In the genomic region with DNA sequence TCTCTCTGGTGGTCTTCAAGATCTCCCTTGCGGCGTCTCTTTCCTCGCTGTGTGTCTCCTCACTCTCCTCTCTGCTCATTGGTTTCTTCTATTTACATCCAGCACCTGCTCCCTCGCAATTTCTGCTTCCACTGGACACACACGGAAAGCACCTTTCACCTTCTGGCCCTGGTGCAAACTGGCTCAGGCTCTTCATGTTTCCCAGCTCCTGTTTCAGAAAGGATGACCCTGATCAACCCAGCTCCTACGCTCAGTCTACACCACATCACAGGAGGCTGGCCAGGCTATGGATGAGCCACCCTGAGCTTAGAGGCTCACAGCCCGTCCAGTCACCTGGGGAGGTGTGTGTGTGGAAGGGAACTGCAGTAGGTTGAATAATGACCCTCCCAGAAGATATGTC, we compare ENCODE assay signal across 16 cellular contexts.
A peak's percentile ranks its signal among the peaks of the same experiment; 100 is the strongest.
DNase-seq lines count a peak whose midpoint lies in the region; ATAC-seq, FAIRE-seq and TF ChIP-seq lines count a peak whose summit lies in the region.
"Had no signal": no experiment of that assay in that cellular context is flagged by ENCODE, and none has a peak within 500 bp of the region (broad histone marks: within the 10 kb centered on the region; RNA-seq: fewer than 3 reads in every experiment).

No MANE protein-coding gene starts in this region.

- peaks cover 24% of the 10 kb centered on the region for H3K4me1 Mint-ChIP-seq in Calu3 (ENCODE audit: low read depth, unreplicated experiment)
- peaks cover 4% of the 10 kb centered on the region for H3K4me1 Mint-ChIP-seq in memory B cell
- no peaks in the 10 kb centered on the region for H3K4me1 Mint-ChIP-seq in progenitor cell of endocrine pancreas (ENCODE audit: low read depth)

- H3K27me3 ChIP-seq in Peyer's patch (no peaks in the 10 kb centered on the region), brain microvascular endothelial cell (replicated peaks) (no peaks in the 10 kb centered on the region)

- H3K27ac ChIP-seq in Peyer's patch (no peak overlapping the region), brain microvascular endothelial cell (no peak overlapping the region)

- CTCF ChIA-PET in Calu3 (lab: Charles Lee) = interaction anchor here (0.8 kb wide), 1 partner anchor 907 kb away, joined by 4 read pairs; no protein-coding TSS in a partner anchor

- H3K27ac Mint-ChIP-seq in Calu3 (ENCODE audit: unreplicated experiment) (peak overlapping the region; percentile 22), memory B cell (no peak overlapping the region), progenitor cell of endocrine pancreas (peak overlapping the region; percentile 72)
- H3K27ac Mint-ChIP-seq: B cell; CD4-positive, alpha-beta T cell had no signal

- no peak for TF ChIP-seq CTCF in Calu3 (IDR thresholded peaks at IDR 0.05; ENCODE audit: unreplicated experiment)
- no peak for TF ChIP-seq CTCF in Peyer's patch (IDR thresholded peaks at IDR 0.05)
- no peak for TF ChIP-seq CTCF in progenitor cell of endocrine pancreas (IDR thresholded peaks at IDR 0.05; ENCODE audit: unreplicated experiment)
- no peak for TF ChIP-seq CTCF in brain microvascular endothelial cell (IDR thresholded peaks at IDR 0.05; ENCODE audit: low read depth, low read length, missing control alignments)
- no peak for TF ChIP-seq CTCF in omental fat pad (IDR thresholded peaks at IDR 0.05)

- TF ChIP-seq POLR2A in Peyer's patch (IDR thresholded peaks at IDR 0.05) = no peak

- H3K36me3 ChIP-seq in Peyer's patch (no peaks in the 10 kb centered on the region), brain microvascular endothelial cell (replicated peaks) (no peaks in the 10 kb centered on the region)

- FAIRE-seq in HTR-8/SVneo (lab: Jason Lieb, UNC) = no peak
- FAIRE-seq: GM12878, GM18507 had no signal

- no peaks in the 10 kb centered on the region for H3K9me3 ChIP-seq in Peyer's patch

- H3K4me3 Mint-ChIP-seq in Calu3 (ENCODE audit: low read depth, unreplicated experiment) (no peak overlapping the region), memory B cell (peak overlapping the region; percentile 9), progenitor cell of endocrine pancreas (ENCODE audit: low read depth) (no peak overlapping the region)
- H3K4me3 Mint-ChIP-seq: B cell; CD4-positive, alpha-beta T cell had no signal

- DNase-seq in Calu3 = no peak
- peak in 2 of 3 donors; percentile 13 to 22 for DNase-seq in Peyer's patch
- no peak for DNase-seq in memory B cell (ENCODE audit: low spot score in 2 of 2)
- DNase-seq in progenitor cell of endocrine pancreas (ENCODE audit: low spot score, unreplicated experiment) = no peak
- DNase-seq in brain microvascular endothelial cell = no peak
- no peak for DNase-seq in activated CD4-positive, alpha-beta T cell treated with anti-CD3 and anti-CD28 coated beads for 1 hour
- no peak for DNase-seq in omental fat pad (ENCODE audit: low spot score)
- DNase-seq in HTR-8/SVneo (ENCODE audit: insufficient read length, low spot score) = no peak
- DNase-seq: ACHN; C1 segment of cervical spinal cord; CD4-positive, alpha-beta T cell; DMS79; H7 had no signal

- H3K27me3 Mint-ChIP-seq in Calu3 (ENCODE audit: unreplicated experiment) = peaks cover 9% of the 10 kb centered on the region
- H3K27me3 Mint-ChIP-seq in memory B cell = peaks cover 2% of the 10 kb centered on the region
- peaks cover 20% of the 10 kb centered on the region for H3K27me3 Mint-ChIP-seq in progenitor cell of endocrine pancreas

- no TSS peak for BruUV-seq in Calu3 (replicated peaks; lab: Mats Ljungman, UMichigan)

- ATAC-seq in memory B cell (ENCODE audit: low read depth) (no peak), omental fat pad (ENCODE audit: low FRiP score) (no peak)
- ATAC-seq: GM12878 had no signal

- H3K9me3 Mint-ChIP-seq in Calu3 (ENCODE audit: low read depth, unreplicated experiment) (no peaks in the 10 kb centered on the region), memory B cell (no peaks in the 10 kb centered on the region), progenitor cell of endocrine pancreas (ENCODE audit: low read depth) (no peaks in the 10 kb centered on the region)
- H3K9me3 Mint-ChIP-seq: CD4-positive, alpha-beta T cell had no signal

- no peak overlapping the region for H3K4me3 ChIP-seq in Peyer's patch
- no peak overlapping the region for H3K4me3 ChIP-seq in brain microvascular endothelial cell (ENCODE audit: low read depth, low read length)
- H3K4me3 ChIP-seq: GM12878 had no signal

- in situ Hi-C loops in brain microvascular endothelial cell (cut with HindIII; ENCODE audit: low pct_ligation_motif_present, low sequenced_read_pairs) = no loop called here

- H3K36me3 Mint-ChIP-seq in Calu3 (ENCODE audit: insufficient read depth, unreplicated experiment) (no peaks in the 10 kb centered on the region), memory B cell (no peaks in the 10 kb centered on the region), progenitor cell of endocrine pancreas (ENCODE audit: insufficient read depth) (no peaks in the 10 kb centered on the region)

- intact Hi-C loops in Calu3 (cut with micrococcal nuclease; ENCODE audit: unreplicated experiment) = no loop called here

- peaks cover 0 to 24% (median 9%) of the 10 kb centered on the region in 4 donors for H3K4me1 ChIP-seq in Peyer's patch

Comparison
In these comparisons a context has a peak if more than half of its experiments do, and no peak if none do; other contexts are left out.
1. DNase-seq: peak in Peyer's patch (2 of 3); none in Calu3 (single experiment), memory B cell (0 of 2), progenitor cell of endocrine pancreas (single experiment), brain microvascular endothelial cell (single experiment), activated CD4-positive, alpha-beta T cell treated with anti-CD3 and anti-CD28 coated beads for 1 hour (single experiment), omental fat pad (single experiment) and HTR-8/SVneo (single experiment).